In genomic region chr16:23491490-23492391, GRCh38 we compare ENCODE assay signal across 13 cellular contexts. TPM values are rescaled to one million over a fixed set of nuclear protein-coding genes. Genes with fewer than 3 reads are reported as not detected.
A peak's percentile ranks its signal among the peaks of the same experiment; 100 is the strongest.
DNase-seq lines count a peak whose midpoint lies in the region; ATAC-seq and TF ChIP-seq lines count a peak whose summit lies in the region.
"Had no signal": no experiment of that assay in that cellular context is flagged by ENCODE, and none has a peak within 500 bp of the region (broad histone marks: within the 10 kb centered on the region; RNA-seq: fewer than 3 reads in every experiment).

No MANE protein-coding gene starts in this region.

- H3K27ac ChIP-seq in Panc1 (ENCODE audit: low read length) (peak overlapping the region; percentile 15; the same call in 1 of the 2 replicates), spleen (no peak overlapping the region), neural progenitor cell (no peak overlapping the region)
- H3K27ac ChIP-seq: cardiac muscle cell had no signal

- no peaks in the 10 kb centered on the region for H3K9me3 ChIP-seq in Panc1 (ENCODE audit: control insufficient read depth, insufficient read depth, low read depth, low read length)
- no peaks in the 10 kb centered on the region for H3K9me3 ChIP-seq in spleen
- H3K9me3 ChIP-seq in neural progenitor cell (ENCODE audit: low read depth): no peaks in the 10 kb centered on the region

- H3K36me3 ChIP-seq in Panc1 (ENCODE audit: control insufficient read depth, insufficient read depth, low read length) (peaks cover 9% of the 10 kb centered on the region), spleen (peaks cover 6 to 99% (median 91%) of the 10 kb centered on the region in 6 donors), neural progenitor cell (peaks cover 13% of the 10 kb centered on the region)

- peaks cover 83% of the 10 kb centered on the region for H4K20me1 ChIP-seq in neural progenitor cell (ENCODE audit: low read depth)

- ATAC-seq in Panc1: 0 out of 2 replicates have a peak, but pooled peaks have one; percentile 53
- ATAC-seq in esophagus mucosa: peak; percentile 37
- no peak for ATAC-seq in HG03342 (IDR thresholded peaks at IDR 0.05; ENCODE audit: unreplicated experiment)
- ATAC-seq: left colon had no signal

- DNase-seq in GM04504 (ENCODE audit: low read depth) (peak; percentile 3), Panc1 (ENCODE audit: low read depth, low spot score) (no peak), spleen (peak; percentile 53), NCI-H345 (lab: John Stamatoyannopoulos, UW) (no peak), neural progenitor cell (ENCODE audit: low spot score) (no peak)
- DNase-seq: activated B cell treated with CpG ODN at 0.5 μM for 24 hours; left colon; NCI-H1092 treated with DMSO at 0.1 percent for 48 hours; SIG-M5; stimulated activated CD4-positive, alpha-beta T cell treated with anti-CD3 and anti-CD28 coated beads, Interleukin-15, amount 100 ng/mL, for 24 hours had no signal

- no TSS peak for BruUV-seq in Panc1 (replicated peaks; lab: Mats Ljungman, UMichigan)

- no peak overlapping the region for H3K9ac ChIP-seq in neural progenitor cell

- H3K79me2 ChIP-seq in neural progenitor cell (ENCODE audit: low read depth): peaks cover 32% of the 10 kb centered on the region

- H3K4me3 ChIP-seq in Panc1 (ENCODE audit: low read depth in 2 of 2, low read length in 2 of 2): no peak overlapping the region
- no peak overlapping the region for H3K4me3 ChIP-seq in spleen
- no peak overlapping the region for H3K4me3 ChIP-seq in neural progenitor cell
- H3K4me3 ChIP-seq: cardiac muscle cell had no signal

- in situ Hi-C loops in Panc1 (cut with HindIII; ENCODE audit: low pct_unique_long_range_greater_than_20kb, low sequenced_read_pairs): no loop called here

- H3K36me3 Mint-ChIP-seq in neural progenitor cell: peaks cover 23% of the 10 kb centered on the region

- WGBS in spleen, 5 donors: 86 to 91% (median 87%) methylated on average over 14 of the region's 14 CpGs

- TF ChIP-seq CTCF in Panc1 (IDR thresholded peaks at IDR 0.05) (no peak), spleen (IDR thresholded peaks at IDR 0.05 in 8 of 11, conservative IDR thresholded peaks at IDR 0.05 in 3 of 11) (no peak), neural progenitor cell (IDR thresholded peaks at IDR 0.05) (no peak)

- no peaks in the 10 kb centered on the region for H3K9me3 Mint-ChIP-seq in neural progenitor cell
- H3K9me3 Mint-ChIP-seq: activated B cell treated with CpG ODN at 0.5 μM for 24 hours had no signal

- POLR2A ChIA-PET in Panc1 (lab: Charles Lee): interaction anchor here (1.3 kb wide), 1 partner anchor 14 kb away, joined by 3 read pairs; no protein-coding TSS in a partner anchor

- H3K4me2 ChIP-seq in neural progenitor cell: no peak overlapping the region

- H3K4me3 Mint-ChIP-seq in neural progenitor cell: no peak overlapping the region
- H3K4me3 Mint-ChIP-seq: activated B cell treated with CpG ODN at 0.5 μM for 24 hours had no signal

- TF ChIP-seq POLR2A in spleen (IDR thresholded peaks at IDR 0.05): no peak

- H3K27ac Mint-ChIP-seq in neural progenitor cell: no peak overlapping the region
- H3K27ac Mint-ChIP-seq: activated B cell treated with CpG ODN at 0.5 μM for 24 hours had no signal

- H3F3A ChIP-seq in neural progenitor cell (ENCODE audit: low read depth): no peaks in the 10 kb centered on the region

- intact Hi-C loops in Panc1 (cut with micrococcal nuclease; ENCODE audit: unreplicated experiment): no loop called here
- intact Hi-C loops in spleen (cut with DNase I; ENCODE audit: low total_unique reads): no loop called here

- H3K4me1 Mint-ChIP-seq in neural progenitor cell: no peaks in the 10 kb centered on the region

- no peaks in the 10 kb centered on the region for H3K27me3 Mint-ChIP-seq in neural progenitor cell (ENCODE audit: insufficient read depth, low read depth)
- H3K27me3 Mint-ChIP-seq: activated B cell treated with CpG ODN at 0.5 μM for 24 hours had no signal

- H3K4me1 ChIP-seq in Panc1 (ENCODE audit: control insufficient read depth, insufficient read depth, low read length): peaks cover 7% of the 10 kb centered on the region
- peaks cover 3 to 24% (median 7%) of the 10 kb centered on the region in 6 donors for H3K4me1 ChIP-seq in spleen
- H3K4me1 ChIP-seq in neural progenitor cell: no peaks in the 10 kb centered on the region

- CTCF ChIA-PET in Panc1 (lab: Charles Lee): no interaction called here

- H2AFZ ChIP-seq in neural progenitor cell (replicated peaks): no peak overlapping the region

- H3K27me3 ChIP-seq in Panc1 (ENCODE audit: control insufficient read depth, insufficient read depth, low read length) (no peaks in the 10 kb centered on the region), spleen (replicated peaks in 1 of 7) (no peaks in the 10 kb centered on the region), neural progenitor cell (no peaks in the 10 kb centered on the region)
- H3K27me3 ChIP-seq: cardiac muscle cell had no signal

RNA-seq across cellular contexts. Expression of gene GGA2, which starts 18.6 kb away (rescaled TPM):
- total RNA-seq in Panc1 (2021; ENCODE audit: unreplicated experiment) (100 TPM), esophagus mucosa (24.6 TPM), spleen (100 to 1,000 TPM; 131 to 179 (median 152) TPM), neural progenitor cell (ENCODE audit: low replicate concordance) (139 and 180 TPM in 2 replicates)
- 59.4 TPM for polyA plus RNA-seq in Panc1 (2012; ENCODE audit: insufficient read length)
- polyA plus RNA-seq in spleen: 10 to 100 TPM; 49.4 to 57.2 (median 56.6) TPM

RNA-seq across cellular contexts. Expression of gene COG7, which starts 38.8 kb away (rescaled TPM):
- total RNA-seq in Panc1 (2021; ENCODE audit: unreplicated experiment): 25.3 TPM
- polyA plus RNA-seq in Panc1 (2012; ENCODE audit: insufficient read length): 29.8 TPM
- total RNA-seq in esophagus mucosa: 14.8 TPM
- 10 to 100 TPM; 15.9 to 25.5 (median 19.9) TPM for total RNA-seq in spleen
- 10 to 100 TPM in 2 of 3 donors, 1 to 10 TPM in 1; 9.6 to 17.5 (median 17.0) TPM for polyA plus RNA-seq in spleen
- 19.1 and 21.6 TPM in 2 replicates for total RNA-seq in neural progenitor cell (ENCODE audit: low replicate concordance)

Comparison
In these comparisons a context has a peak if more than half of its experiments do, and no peak if none do; other contexts are left out.
1. DNase-seq: peak in GM04504 (single experiment) and spleen (single experiment); none in Panc1 (single experiment), NCI-H345 (single experiment) and neural progenitor cell (single experiment).